In genomic region chr4:122643257-122643656, GRCh38 we compare ENCODE assay signal across 24 cellular contexts.
"Had no signal": no experiment of that assay in that cellular context is flagged by ENCODE, and none has a peak within 500 bp of the region (broad histone marks: within the 10 kb centered on the region; RNA-seq: fewer than 3 reads in every experiment).

No MANE protein-coding gene starts in this region.

- ATAC-seq: activated CD8-positive, alpha-beta T cell treated with anti-CD3 and anti-CD28 coated beads for 36 hours; activated T-cell treated with anti-CD3 and anti-CD28 coated beads, Interleukin-2, amount 50 U/mL, for 4 hours; activated T-helper 17 cell treated with anti-CD3 and anti-CD28 coated beads, Interleukin-2, amount 50 U/mL, for 72 hours; esophagus mucosa; heart left ventricle had no signal

- DNase-seq: activated CD4-positive, alpha-beta T cell treated with anti-CD3 and anti-CD28 coated beads for 4 hours; activated CD4-positive, alpha-beta T cell treated with anti-CD3 and anti-CD28 coated beads, Interleukin-2, amount 50 U/mL, for 1 hour; activated CD4-positive, alpha-beta T cell treated with anti-CD3 and anti-CD28 coated beads, Interleukin-2, amount 50 U/mL, for 48 hours; activated CD4-positive, CD25-positive, alpha-beta regulatory T cell; activated CD4-positive, CD25-positive, alpha-beta regulatory T cell treated with anti-CD3 and anti-CD28 coated beads, Interleukin-2, amount 50 U/mL, for 72 hours; activated CD8-positive, alpha-beta memory T cell treated with anti-CD3 and anti-CD28 coated beads for 24 hours; activated CD8-positive, alpha-beta T cell treated with anti-CD3 and anti-CD28 coated beads for 36 hours; activated effector memory CD4-positive, alpha-beta T cell treated with Interleukin-2 at 50 U/mL for 16 hours; activated gamma-delta T cell treated with Interleukin-2 at 50 U/mL for 16 hours; activated naive CD4-positive, alpha-beta T cell treated with anti-CD3 and anti-CD28 coated beads, Interleukin-2, amount 50 U/mL, for 16 hours; activated naive CD4-positive, alpha-beta T cell treated with Interleukin-2 at 50 U/mL for 16 hours; activated T-cell treated with anti-CD3 and anti-CD28 coated beads, Interleukin-2, amount 50 U/mL, for 4 hours; amniotic stem cell; anterior cingulate cortex; brain microvascular endothelial cell; dorsolateral prefrontal cortex; effector memory CD4-positive, alpha-beta T cell; endodermal cell; foreskin fibroblast; glutamatergic neuron; heart left ventricle; T-helper 2 cell had no signal
